2 cellular contexts compared by ENCODE assay signal in the genomic region with DNA sequence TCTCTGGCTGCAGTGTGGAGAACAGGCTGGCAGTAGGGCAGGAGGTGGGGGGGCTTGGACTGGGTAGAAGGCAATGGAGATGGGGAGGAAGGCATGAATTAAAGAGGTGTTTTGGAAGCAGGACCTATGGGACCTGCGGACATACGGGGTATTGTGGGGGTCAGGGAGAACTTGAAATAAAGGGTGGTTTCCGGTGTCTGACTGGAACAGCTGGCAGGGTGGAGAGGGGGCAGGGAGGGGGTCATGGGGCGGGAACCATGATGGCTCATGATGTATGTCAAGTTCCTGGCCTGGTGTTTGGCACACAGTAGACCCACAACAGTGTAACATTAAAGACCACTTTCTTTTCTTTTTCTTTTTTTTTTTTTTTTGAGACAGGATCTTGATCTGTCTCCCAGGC.
TF ChIP-seq lines count a peak whose summit lies in the region.

No MANE protein-coding gene starts in this region.

TF ChIP-seq in GM23338, 12 proteins besides CTCF, POLR2A, EP300 and RAD21:
- TF ChIP-seq ZNF331 (CRISPR knock-in tag; IDR thresholded peaks at IDR 0.05; ENCODE audit: low read depth) (no peak), POLR2AphosphoS5 (IDR thresholded peaks at IDR 0.05; ENCODE audit: low read depth) (no peak), CREB1 (CRISPR knock-in tag; IDR thresholded peaks at IDR 0.05; ENCODE audit: low read depth) (no peak)
- TF ChIP-seq, protein P1, sequence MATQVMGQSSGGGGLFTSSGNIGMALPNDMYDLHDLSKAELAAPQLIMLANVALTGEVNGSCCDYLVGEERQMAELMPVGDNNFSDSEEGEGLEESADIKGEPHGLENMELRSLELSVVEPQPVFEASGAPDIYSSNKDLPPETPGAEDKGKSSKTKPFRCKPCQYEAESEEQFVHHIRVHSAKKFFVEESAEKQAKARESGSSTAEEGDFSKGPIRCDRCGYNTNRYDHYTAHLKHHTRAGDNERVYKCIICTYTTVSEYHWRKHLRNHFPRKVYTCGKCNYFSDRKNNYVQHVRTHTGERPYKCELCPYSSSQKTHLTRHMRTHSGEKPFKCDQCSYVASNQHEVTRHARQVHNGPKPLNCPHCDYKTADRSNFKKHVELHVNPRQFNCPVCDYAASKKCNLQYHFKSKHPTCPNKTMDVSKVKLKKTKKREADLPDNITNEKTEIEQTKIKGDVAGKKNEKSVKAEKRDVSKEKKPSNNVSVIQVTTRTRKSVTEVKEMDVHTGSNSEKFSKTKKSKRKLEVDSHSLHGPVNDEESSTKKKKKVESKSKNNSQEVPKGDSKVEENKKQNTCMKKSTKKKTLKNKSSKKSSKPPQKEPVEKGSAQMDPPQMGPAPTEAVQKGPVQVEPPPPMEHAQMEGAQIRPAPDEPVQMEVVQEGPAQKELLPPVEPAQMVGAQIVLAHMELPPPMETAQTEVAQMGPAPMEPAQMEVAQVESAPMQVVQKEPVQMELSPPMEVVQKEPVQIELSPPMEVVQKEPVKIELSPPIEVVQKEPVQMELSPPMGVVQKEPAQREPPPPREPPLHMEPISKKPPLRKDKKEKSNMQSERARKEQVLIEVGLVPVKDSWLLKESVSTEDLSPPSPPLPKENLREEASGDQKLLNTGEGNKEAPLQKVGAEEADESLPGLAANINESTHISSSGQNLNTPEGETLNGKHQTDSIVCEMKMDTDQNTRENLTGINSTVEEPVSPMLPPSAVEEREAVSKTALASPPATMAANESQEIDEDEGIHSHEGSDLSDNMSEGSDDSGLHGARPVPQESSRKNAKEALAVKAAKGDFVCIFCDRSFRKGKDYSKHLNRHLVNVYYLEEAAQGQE (IDR thresholded peaks at IDR 0.05; ENCODE audit: unreplicated experiment), result no peak
- TF ChIP-seq, protein P2, sequence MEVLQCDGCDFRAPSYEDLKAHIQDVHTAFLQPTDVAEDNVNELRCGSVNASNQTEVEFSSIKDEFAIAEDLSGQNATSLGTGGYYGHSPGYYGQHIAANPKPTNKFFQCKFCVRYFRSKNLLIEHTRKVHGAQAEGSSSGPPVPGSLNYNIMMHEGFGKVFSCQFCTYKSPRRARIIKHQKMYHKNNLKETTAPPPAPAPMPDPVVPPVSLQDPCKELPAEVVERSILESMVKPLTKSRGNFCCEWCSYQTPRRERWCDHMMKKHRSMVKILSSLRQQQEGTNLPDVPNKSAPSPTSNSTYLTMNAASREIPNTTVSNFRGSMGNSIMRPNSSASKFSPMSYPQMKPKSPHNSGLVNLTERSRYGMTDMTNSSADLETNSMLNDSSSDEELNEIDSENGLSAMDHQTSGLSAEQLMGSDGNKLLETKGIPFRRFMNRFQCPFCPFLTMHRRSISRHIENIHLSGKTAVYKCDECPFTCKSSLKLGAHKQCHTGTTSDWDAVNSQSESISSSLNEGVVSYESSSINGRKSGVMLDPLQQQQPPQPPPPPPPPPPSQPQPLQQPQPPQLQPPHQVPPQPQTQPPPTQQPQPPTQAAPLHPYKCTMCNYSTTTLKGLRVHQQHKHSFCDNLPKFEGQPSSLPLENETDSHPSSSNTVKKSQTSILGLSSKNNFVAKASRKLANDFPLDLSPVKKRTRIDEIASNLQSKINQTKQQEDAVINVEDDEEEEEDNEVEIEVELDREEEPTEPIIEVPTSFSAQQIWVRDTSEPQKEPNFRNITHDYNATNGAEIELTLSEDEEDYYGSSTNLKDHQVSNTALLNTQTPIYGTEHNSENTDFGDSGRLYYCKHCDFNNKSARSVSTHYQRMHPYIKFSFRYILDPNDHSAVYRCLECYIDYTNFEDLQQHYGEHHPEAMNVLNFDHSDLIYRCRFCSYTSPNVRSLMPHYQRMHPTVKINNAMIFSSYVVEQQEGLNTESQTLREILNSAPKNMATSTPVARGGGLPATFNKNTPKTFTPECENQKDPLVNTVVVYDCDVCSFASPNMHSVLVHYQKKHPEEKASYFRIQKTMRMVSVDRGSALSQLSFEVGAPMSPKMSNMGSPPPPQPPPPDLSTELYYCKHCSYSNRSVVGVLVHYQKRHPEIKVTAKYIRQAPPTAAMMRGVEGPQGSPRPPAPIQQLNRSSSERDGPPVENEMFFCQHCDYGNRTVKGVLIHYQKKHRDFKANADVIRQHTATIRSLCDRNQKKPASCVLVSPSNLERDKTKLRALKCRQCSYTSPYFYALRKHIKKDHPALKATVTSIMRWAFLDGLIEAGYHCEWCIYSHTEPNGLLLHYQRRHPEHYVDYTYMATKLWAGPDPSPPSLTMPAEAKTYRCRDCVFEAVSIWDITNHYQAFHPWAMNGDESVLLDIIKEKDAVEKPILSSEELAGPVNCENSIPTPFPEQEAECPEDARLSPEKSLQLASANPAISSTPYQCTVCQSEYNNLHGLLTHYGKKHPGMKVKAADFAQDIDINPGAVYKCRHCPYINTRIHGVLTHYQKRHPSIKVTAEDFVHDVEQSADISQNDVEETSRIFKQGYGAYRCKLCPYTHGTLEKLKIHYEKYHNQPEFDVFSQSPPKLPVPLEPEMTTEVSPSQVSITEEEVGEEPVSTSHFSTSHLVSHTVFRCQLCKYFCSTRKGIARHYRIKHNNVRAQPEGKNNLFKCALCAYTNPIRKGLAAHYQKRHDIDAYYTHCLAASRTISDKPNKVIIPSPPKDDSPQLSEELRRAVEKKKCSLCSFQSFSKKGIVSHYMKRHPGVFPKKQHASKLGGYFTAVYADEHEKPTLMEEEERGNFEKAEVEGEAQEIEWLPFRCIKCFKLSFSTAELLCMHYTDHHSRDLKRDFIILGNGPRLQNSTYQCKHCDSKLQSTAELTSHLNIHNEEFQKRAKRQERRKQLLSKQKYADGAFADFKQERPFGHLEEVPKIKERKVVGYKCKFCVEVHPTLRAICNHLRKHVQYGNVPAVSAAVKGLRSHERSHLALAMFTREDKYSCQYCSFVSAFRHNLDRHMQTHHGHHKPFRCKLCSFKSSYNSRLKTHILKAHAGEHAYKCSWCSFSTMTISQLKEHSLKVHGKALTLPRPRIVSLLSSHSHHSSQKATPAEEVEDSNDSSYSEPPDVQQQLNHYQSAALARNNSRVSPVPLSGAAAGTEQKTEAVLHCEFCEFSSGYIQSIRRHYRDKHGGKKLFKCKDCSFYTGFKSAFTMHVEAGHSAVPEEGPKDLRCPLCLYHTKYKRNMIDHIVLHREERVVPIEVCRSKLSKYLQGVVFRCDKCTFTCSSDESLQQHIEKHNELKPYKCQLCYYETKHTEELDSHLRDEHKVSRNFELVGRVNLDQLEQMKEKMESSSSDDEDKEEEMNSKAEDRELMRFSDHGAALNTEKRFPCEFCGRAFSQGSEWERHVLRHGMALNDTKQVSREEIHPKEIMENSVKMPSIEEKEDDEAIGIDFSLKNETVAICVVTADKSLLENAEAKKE (CRISPR knock-in tag; IDR thresholded peaks at IDR 0.05), result no peak

TF ChIP-seq in HepG2, 621 proteins besides CTCF, POLR2A, EP300 and RAD21:
- TF ChIP-seq MLLT10 (CRISPR knock-in tag; IDR thresholded peaks at IDR 0.05) (no peak), ZNF292 (CRISPR knock-in tag; IDR thresholded peaks at IDR 0.05; ENCODE audit: borderline replicate concordance, low read depth) (no peak), KDM6A (CRISPR knock-in tag; IDR thresholded peaks at IDR 0.05; ENCODE audit: low read depth) (no peak), CHD4 (IDR thresholded peaks at IDR 0.05; ENCODE audit: borderline replicate concordance, low read length) (no peak), FOXA3 (CRISPR knock-in tag; IDR thresholded peaks at IDR 0.05) (no peak)
- TF ChIP-seq, protein P3, sequence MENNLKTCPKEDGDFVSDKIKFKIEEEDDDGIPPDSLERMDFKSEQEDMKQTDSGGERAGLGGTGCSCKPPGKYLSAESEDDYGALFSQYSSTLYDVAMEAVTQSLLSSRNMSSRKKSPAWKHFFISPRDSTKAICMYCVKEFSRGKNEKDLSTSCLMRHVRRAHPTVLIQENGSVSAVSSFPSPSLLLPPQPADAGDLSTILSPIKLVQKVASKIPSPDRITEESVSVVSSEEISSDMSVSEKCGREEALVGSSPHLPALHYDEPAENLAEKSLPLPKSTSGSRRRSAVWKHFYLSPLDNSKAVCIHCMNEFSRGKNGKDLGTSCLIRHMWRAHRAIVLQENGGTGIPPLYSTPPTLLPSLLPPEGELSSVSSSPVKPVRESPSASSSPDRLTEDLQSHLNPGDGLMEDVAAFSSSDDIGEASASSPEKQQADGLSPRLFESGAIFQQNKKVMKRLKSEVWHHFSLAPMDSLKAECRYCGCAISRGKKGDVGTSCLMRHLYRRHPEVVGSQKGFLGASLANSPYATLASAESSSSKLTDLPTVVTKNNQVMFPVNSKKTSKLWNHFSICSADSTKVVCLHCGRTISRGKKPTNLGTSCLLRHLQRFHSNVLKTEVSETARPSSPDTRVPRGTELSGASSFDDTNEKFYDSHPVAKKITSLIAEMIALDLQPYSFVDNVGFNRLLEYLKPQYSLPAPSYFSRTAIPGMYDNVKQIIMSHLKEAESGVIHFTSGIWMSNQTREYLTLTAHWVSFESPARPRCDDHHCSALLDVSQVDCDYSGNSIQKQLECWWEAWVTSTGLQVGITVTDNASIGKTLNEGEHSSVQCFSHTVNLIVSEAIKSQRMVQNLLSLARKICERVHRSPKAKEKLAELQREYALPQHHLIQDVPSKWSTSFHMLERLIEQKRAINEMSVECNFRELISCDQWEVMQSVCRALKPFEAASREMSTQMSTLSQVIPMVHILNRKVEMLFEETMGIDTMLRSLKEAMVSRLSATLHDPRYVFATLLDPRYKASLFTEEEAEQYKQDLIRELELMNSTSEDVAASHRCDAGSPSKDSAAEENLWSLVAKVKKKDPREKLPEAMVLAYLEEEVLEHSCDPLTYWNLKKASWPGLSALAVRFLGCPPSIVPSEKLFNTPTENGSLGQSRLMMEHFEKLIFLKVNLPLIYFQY (CRISPR knock-in tag; IDR thresholded peaks at IDR 0.05; ENCODE audit: borderline replicate concordance), result no peak
